In the genomic region with DNA sequence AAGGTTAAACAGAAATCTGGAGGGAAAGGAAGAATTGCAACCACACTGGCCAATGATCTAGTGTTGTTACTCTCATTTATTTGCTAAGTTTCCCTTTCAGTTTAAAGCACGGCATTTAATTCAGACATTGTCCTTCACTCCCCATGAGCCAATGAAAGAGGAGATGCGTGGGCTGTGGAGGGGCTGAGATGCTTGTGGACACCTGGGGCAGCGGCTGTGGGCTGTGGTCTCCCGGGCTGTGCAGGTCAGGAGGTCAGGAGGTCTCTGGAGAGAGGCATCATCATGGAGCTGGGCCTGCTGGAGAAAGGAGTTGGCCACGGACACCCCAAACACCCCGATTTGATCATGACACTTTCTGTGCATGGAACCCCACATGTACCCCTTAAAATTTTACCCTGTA, we compare ENCODE assay signal across 21 cellular contexts.
"Had no signal": no experiment of that assay in that cellular context is flagged by ENCODE, and none has a peak within 500 bp of the region (broad histone marks: within the 10 kb centered on the region; RNA-seq: fewer than 3 reads in every experiment).

No MANE protein-coding gene starts in this region.

- H3K36me3 ChIP-seq: esophagus muscularis mucosa, heart right ventricle, neural progenitor cell, right atrium auricular region had no signal

- DNase-seq: activated B cell treated with CpG ODN at 0.5 μM for 24 hours; activated CD4-positive, alpha-beta T cell treated with anti-CD3 and anti-CD28 coated beads, Interleukin-2, amount 50 U/mL, for 1 hour; activated CD8-positive, alpha-beta T cell treated with anti-CD3 and anti-CD28 coated beads for 36 hours; activated gamma-delta T cell treated with Interleukin-2 at 50 U/mL for 16 hours; activated naive CD4-positive, alpha-beta T cell treated with anti-CD3 and anti-CD28 coated beads, Interleukin-2, amount 50 U/mL, for 16 hours; activated T-cell treated with anti-CD3 and anti-CD28 coated beads, Interleukin-2, amount 50 U/mL, for 4 hours; amygdala; caudate nucleus; cortex of kidney; foreskin melanocyte; heart right ventricle; mesendoderm; natural killer cell; occipital lobe; stimulated activated CD4-positive, alpha-beta T cell treated with anti-CD3 and anti-CD28 coated beads, Interleukin-4, amount 100 ng/mL, for 1 hour; stimulated activated naive CD8-positive, alpha-beta T cell treated with anti-CD3 and anti-CD28 coated beads, Interleukin-15, Interleukin-2, amounts not matched to agents 100 U/mL and 50 U/mL, for 24 hours; substantia nigra had no signal

- H3K9ac ChIP-seq: neural progenitor cell had no signal

- H3K4me1 ChIP-seq: neural progenitor cell, right atrium auricular region had no signal

- ATAC-seq: activated CD8-positive, alpha-beta T cell treated with anti-CD3 and anti-CD28 coated beads for 36 hours; activated T-cell treated with anti-CD3 and anti-CD28 coated beads, Interleukin-2, amount 50 U/mL, for 4 hours; activated T-helper 17 cell treated with anti-CD3 and anti-CD28 coated beads, Interleukin-2, amount 50 U/mL, for 72 hours; natural killer cell; stimulated activated naive CD8-positive, alpha-beta T cell treated with anti-CD3 and anti-CD28 coated beads, Interleukin-15, Interleukin-2, amounts not matched to agents 100 U/mL and 50 U/mL, for 24 hours had no signal

- H3K27ac ChIP-seq: esophagus muscularis mucosa, heart right ventricle, neural progenitor cell, right atrium auricular region had no signal

- H3K27me3 ChIP-seq: esophagus muscularis mucosa, neural progenitor cell, right atrium auricular region had no signal

- H3K4me3 ChIP-seq: esophagus muscularis mucosa, heart right ventricle, neural progenitor cell, right atrium auricular region had no signal

- H2AFZ ChIP-seq: neural progenitor cell had no signal

- H3K9me3 ChIP-seq: esophagus muscularis mucosa, heart right ventricle, right atrium auricular region had no signal
